ENCODE assay signal across 10 cellular contexts in genomic region chr10:114551310-114551972, GRCh38.
DNase-seq lines count a peak whose midpoint lies in the region; ATAC-seq, FAIRE-seq and TF ChIP-seq lines count a peak whose summit lies in the region.
"Had no signal": no experiment of that assay in that cellular context is flagged by ENCODE, and none has a peak within 500 bp of the region (broad histone marks: within the 10 kb centered on the region; RNA-seq: fewer than 3 reads in every experiment).

No MANE protein-coding gene starts in this region.

- H3K4me3 ChIP-seq in left ventricle myocardium inferior (peak overlapping the region; percentile 41), skeletal muscle tissue (ENCODE audit: low read length in 3 of 3) (peak overlapping the region in 2 of 3 donors; percentile 6 to 19)

- H3K4me1 Mint-ChIP-seq in T-helper 17 cell, result peaks cover 13% of the 10 kb centered on the region
- peaks cover 31% of the 10 kb centered on the region for H3K4me1 Mint-ChIP-seq in stimulated activated naive CD8-positive, alpha-beta T cell treated with anti-CD3 and anti-CD28 coated beads, Interleukin-15, amount 100 ng/mL, for 72 hours

- no peaks in the 10 kb centered on the region for H3K9me3 ChIP-seq in T-helper 17 cell (ENCODE audit: control insufficient read depth, low read length, poor library complexity, severe bottlenecking)
- H3K9me3 ChIP-seq in left ventricle myocardium inferior (replicated peaks), result no peaks in the 10 kb centered on the region
- no peaks in the 10 kb centered on the region for H3K9me3 ChIP-seq in skeletal muscle tissue (ENCODE audit: control insufficient read depth in 3 of 3, low read length in 3 of 3)
- H3K9me3 ChIP-seq: neutrophil had no signal

- no peaks in the 10 kb centered on the region for H3K27me3 Mint-ChIP-seq in T-helper 17 cell
- no peaks in the 10 kb centered on the region for H3K27me3 Mint-ChIP-seq in stimulated activated naive CD8-positive, alpha-beta T cell treated with anti-CD3 and anti-CD28 coated beads, Interleukin-15, amount 100 ng/mL, for 72 hours
- H3K27me3 Mint-ChIP-seq: activated T-helper 17 cell treated with anti-CD3 and anti-CD28 coated beads, Interleukin-2, amount 50 U/mL, for 72 hours had no signal

- no peaks in the 10 kb centered on the region for H3K9me3 Mint-ChIP-seq in stimulated activated naive CD8-positive, alpha-beta T cell treated with anti-CD3 and anti-CD28 coated beads, Interleukin-15, amount 100 ng/mL, for 72 hours
- H3K9me3 Mint-ChIP-seq: activated T-helper 17 cell treated with anti-CD3 and anti-CD28 coated beads, Interleukin-2, amount 50 U/mL, for 72 hours had no signal

- H3K4me3 Mint-ChIP-seq in T-helper 17 cell, result no peak overlapping the region
- H3K4me3 Mint-ChIP-seq in stimulated activated naive CD8-positive, alpha-beta T cell treated with anti-CD3 and anti-CD28 coated beads, Interleukin-15, amount 100 ng/mL, for 72 hours, result no peak overlapping the region
- H3K4me3 Mint-ChIP-seq: activated T-helper 17 cell treated with anti-CD3 and anti-CD28 coated beads, Interleukin-2, amount 50 U/mL, for 72 hours had no signal

- H3K27me3 ChIP-seq in left ventricle myocardium inferior (ENCODE audit: low read depth) (no peaks in the 10 kb centered on the region), skeletal muscle tissue (ENCODE audit: control insufficient read depth in 3 of 3, insufficient read depth in 3 of 3, low read length in 3 of 3) (peaks cover 0 to 2% (median 0%) of the 10 kb centered on the region in 3 donors)

- DNase-seq in NCI-H128 (lab: John Stamatoyannopoulos, UW; ENCODE audit: unreplicated experiment) (peak; percentile 83), T-helper 17 cell (no peak), left ventricle myocardium inferior (peak; percentile 65), urothelium cell line (ENCODE audit: low spot score) (no peak)
- DNase-seq in stimulated activated naive CD8-positive, alpha-beta T cell treated with anti-CD3 and anti-CD28 coated beads, Interleukin-15, amount 100 ng/mL, for 72 hours, result no peak

- FAIRE-seq in urothelium cell line (lab: Jason Lieb, UNC), result no peak

- TF ChIP-seq CTCF in left ventricle myocardium inferior (IDR thresholded peaks at IDR 0.05; ENCODE audit: borderline replicate concordance), result no peak

- no peak for ATAC-seq in T-helper 17 cell
- ATAC-seq in HG03432 (IDR thresholded peaks at IDR 0.05; ENCODE audit: unreplicated experiment), result no peak
- no peak for ATAC-seq in stimulated activated naive CD8-positive, alpha-beta T cell treated with anti-CD3 and anti-CD28 coated beads, Interleukin-15, amount 100 ng/mL, for 72 hours
- no peak for ATAC-seq in HG03460 (IDR thresholded peaks at IDR 0.05; ENCODE audit: unreplicated experiment)
- ATAC-seq: activated T-helper 17 cell treated with anti-CD3 and anti-CD28 coated beads, Interleukin-2, amount 50 U/mL, for 72 hours had no signal

- intact Hi-C loops in left ventricle myocardium inferior (cut with micrococcal nuclease), result loop anchor here (10.0 kb wide), 1 partner anchor 133 kb away; no protein-coding TSS in a partner anchor

- H3K27ac Mint-ChIP-seq in T-helper 17 cell, result peak overlapping the region; percentile 29
- no peak overlapping the region for H3K27ac Mint-ChIP-seq in stimulated activated naive CD8-positive, alpha-beta T cell treated with anti-CD3 and anti-CD28 coated beads, Interleukin-15, amount 100 ng/mL, for 72 hours
- H3K27ac Mint-ChIP-seq: activated T-helper 17 cell treated with anti-CD3 and anti-CD28 coated beads, Interleukin-2, amount 50 U/mL, for 72 hours had no signal

- H3K4me1 ChIP-seq in left ventricle myocardium inferior (peaks cover 100% of the 10 kb centered on the region), skeletal muscle tissue (ENCODE audit: control insufficient read depth in 3 of 3, insufficient read depth in 3 of 3, low read length in 3 of 3) (peaks cover 14 to 26% (median 21%) of the 10 kb centered on the region in 3 donors)

- no peaks in the 10 kb centered on the region for H3K36me3 Mint-ChIP-seq in T-helper 17 cell (ENCODE audit: low read depth)

- H3K27ac ChIP-seq in left ventricle myocardium inferior (replicated peaks) (peak overlapping the region; percentile 82), skeletal muscle tissue (ENCODE audit: low read depth, low read length) (peak overlapping the region; percentile 28)
- H3K27ac ChIP-seq: neutrophil had no signal

- H3K36me3 ChIP-seq in left ventricle myocardium inferior, result peaks cover 14% of the 10 kb centered on the region
- H3K36me3 ChIP-seq in skeletal muscle tissue (ENCODE audit: control insufficient read depth in 3 of 3, insufficient read depth in 3 of 3, low read length in 3 of 3), result no peaks in the 10 kb centered on the region
- H3K36me3 ChIP-seq: neutrophil had no signal

- H3K9ac ChIP-seq in skeletal muscle tissue (ENCODE audit: low read depth in 1 of 3, low read length in 3 of 3), result no peak overlapping the region

Comparison
In these comparisons a context has a peak if more than half of its experiments do, and no peak if none do; other contexts are left out.
1. DNase-seq: peak in NCI-H128 (single experiment) and left ventricle myocardium inferior (single experiment); none in T-helper 17 cell (0 of 3), stimulated activated naive CD8-positive, alpha-beta T cell treated with anti-CD3 and anti-CD28 coated beads, Interleukin-15, amount 100 ng/mL, for 72 hours (0 of 2) and urothelium cell line (single experiment).